ENCODE assay signal across 35 cellular contexts in the genomic region with DNA sequence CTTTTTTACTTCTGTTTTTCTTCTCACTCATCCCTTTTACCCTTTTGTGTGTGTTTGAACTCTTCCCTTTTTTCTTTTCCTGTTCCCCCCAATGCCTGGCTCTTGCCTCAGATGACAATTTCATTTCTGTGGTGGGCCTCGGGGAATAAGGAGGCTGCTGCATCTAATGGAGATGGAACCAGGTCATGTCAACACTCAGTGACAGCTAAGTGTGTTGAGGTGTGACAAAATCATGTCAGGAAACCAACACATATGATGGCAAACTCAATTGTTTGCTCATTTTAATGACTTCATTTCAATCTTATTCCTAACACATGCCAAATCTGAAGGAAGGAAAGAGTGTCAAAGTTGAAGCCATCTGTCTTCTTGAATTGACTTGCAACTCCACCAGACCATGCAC. TPM values are rescaled to one million over a fixed set of nuclear protein-coding genes. Genes with fewer than 3 reads are reported as not detected.
"Had no signal": no experiment of that assay in that cellular context is flagged by ENCODE, and none has a peak within 500 bp of the region (broad histone marks: within the 10 kb centered on the region; RNA-seq: fewer than 3 reads in every experiment).

No MANE protein-coding gene starts in this region.

- H3K9me3 ChIP-seq: adrenal gland, ascending aorta, body of pancreas, breast epithelium had no signal

- H3K4me3 ChIP-seq: adrenal gland, ascending aorta, body of pancreas, breast epithelium, cardiac muscle cell had no signal

- H3K27me3 ChIP-seq: adrenal gland, ascending aorta, body of pancreas, brain microvascular endothelial cell, breast epithelium, cardiac muscle cell had no signal

- H3K27ac ChIP-seq: adrenal gland, ascending aorta, body of pancreas, brain microvascular endothelial cell, breast epithelium, cardiac muscle cell had no signal

- ATAC-seq: activated naive CD4-positive, alpha-beta T cell treated with anti-CD3 and anti-CD28 coated beads, Interleukin-2, amount 50 U/mL, for 72 hours; activated naive CD8-positive, alpha-beta T cell treated with anti-CD3 and anti-CD28 coated beads, Interleukin-2, amount 50 U/mL, for 24 hours; activated T-cell treated with anti-CD3 and anti-CD28 coated beads, Interleukin-2, amount 50 U/mL, for 4 hours; activated T-cell treated with anti-CD3 and anti-CD28 coated beads, Interleukin-2, amount 50 U/mL, for 72 hours; activated T-helper 17 cell treated with anti-CD3 and anti-CD28 coated beads, Interleukin-2, amount 50 U/mL, for 72 hours; body of pancreas had no signal

- FAIRE-seq: astrocyte, bronchial epithelial cell had no signal

- DNase-seq: activated effector memory CD4-positive, alpha-beta T cell treated with anti-CD3 and anti-CD28 coated beads, Interleukin-2, amount 50 U/mL, for 16 hours; activated effector memory CD4-positive, alpha-beta T cell treated with Interleukin-2 at 50 U/mL for 16 hours; activated gamma-delta T cell; activated gamma-delta T cell treated with Interleukin-2 at 50 U/mL for 16 hours; activated naive CD4-positive, alpha-beta T cell; activated naive CD4-positive, alpha-beta T cell treated with anti-CD3 and anti-CD28 coated beads for 36 hours; activated naive CD4-positive, alpha-beta T cell treated with anti-CD3 and anti-CD28 coated beads, Interleukin-2, amount 10 ng/mL, durations not matched to agents 7 days and 5 days; activated naive CD4-positive, alpha-beta T cell treated with anti-CD3 and anti-CD28 coated beads, Interleukin-2, amount 50 U/mL, for 16 hours; activated naive CD4-positive, alpha-beta T cell treated with Interleukin-2 at 50 U/mL for 16 hours; activated naive CD8-positive, alpha-beta T cell treated with anti-CD3 and anti-CD28 coated beads for 36 hours; activated naive CD8-positive, alpha-beta T cell treated with anti-CD3 and anti-CD28 coated beads, Interleukin-2, amount 10 ng/mL, durations not matched to agents 7 days and 5 days; activated naive CD8-positive, alpha-beta T cell treated with anti-CD3 and anti-CD28 coated beads, Interleukin-2, amount 50 U/mL, for 24 hours; activated T-cell treated with anti-CD3 and anti-CD28 coated beads, Interleukin-2, amount 50 U/mL, for 24 hours; activated T-cell treated with anti-CD3 and anti-CD28 coated beads, Interleukin-2, amount 50 U/mL, for 4 hours; activated T-cell treated with anti-CD3 and anti-CD28 coated beads, Interleukin-2, amount 50 U/mL, for 48 hours; activated T-cell treated with anti-CD3 and anti-CD28 coated beads, Interleukin-2, amount 50 U/mL, for 72 hours; adrenal gland; amniotic stem cell; amygdala; anterior cingulate cortex; aorta; body of pancreas; brain microvascular endothelial cell; caudate nucleus; central memory CD4-positive, alpha-beta T cell; cerebellar nuclear complex had no signal

- H3K4me1 ChIP-seq: adrenal gland, ascending aorta, body of pancreas, breast epithelium had no signal

- H3K36me3 ChIP-seq: adrenal gland, ascending aorta, brain microvascular endothelial cell, breast epithelium, cardiac muscle cell had no signal

RNA-seq across cellular contexts. Expression of a gene that starts 36.7 kb away (rescaled TPM):
- total RNA-seq: activated naive CD8-positive, alpha-beta T cell treated with anti-CD3 and anti-CD28 coated beads, Interleukin-2, amount 10 ng/mL, durations not matched to agents 7 days and 5 days; adrenal gland; ascending aorta; astrocyte; cardiac muscle cell; cardiac septum; cerebellum had no signal
- polyA plus RNA-seq: adrenal gland, aorta, cardiac muscle cell had no signal
